2 cellular contexts compared by ENCODE assay signal in genomic region chr11:13525257-13525656, GRCh38.
TF ChIP-seq lines count a peak whose summit lies in the region.

No MANE protein-coding gene starts in this region.

TF ChIP-seq in HepG2, 621 proteins besides CTCF, POLR2A, EP300 and RAD21:
- TF ChIP-seq BCL3 (CRISPR knock-in tag; IDR thresholded peaks at IDR 0.05): no peak
- peak; percentile 29 to 60 for TF ChIP-seq MAFK (conservative IDR thresholded peaks at IDR 0.05 in 1 of 2, IDR thresholded peaks at IDR 0.05 in 1 of 2; ENCODE audit: low read length in 2 of 2)
- no peak for TF ChIP-seq ZBTB43 (CRISPR knock-in tag; conservative IDR thresholded peaks at IDR 0.05)
- TF ChIP-seq ZSCAN5A (CRISPR knock-in tag; IDR thresholded peaks at IDR 0.05; ENCODE audit: borderline replicate concordance): no peak
- no peak for TF ChIP-seq HES4 (CRISPR knock-in tag; IDR thresholded peaks at IDR 0.05; ENCODE audit: borderline replicate concordance)
- 0 out of 2 replicates have a peak, but pooled peaks have one; percentile 16 for TF ChIP-seq MAFF (IDR thresholded peaks at IDR 0.05; ENCODE audit: low read depth, low read length)
- no peak for TF ChIP-seq ATF7 (IDR thresholded peaks at IDR 0.05)
- no peak for TF ChIP-seq ATF7 (CRISPR knock-in tag; IDR thresholded peaks at IDR 0.05)
- TF ChIP-seq ZNF781 (CRISPR knock-in tag; IDR thresholded peaks at IDR 0.05; ENCODE audit: borderline replicate concordance, not compliant biosample characterization): no peak

TF ChIP-seq in K562, 482 proteins besides CTCF, POLR2A, EP300 and RAD21 (continued from another document):
- no peak for TF ChIP-seq JUN (IDR thresholded peaks at IDR 0.05; ENCODE audit: borderline replicate concordance, low read depth, low read length)
- no peak for TF ChIP-seq JUN (CRISPR knock-in tag; IDR thresholded peaks at IDR 0.05; ENCODE audit: borderline replicate concordance)
- TF ChIP-seq ZNF23 (CRISPR knock-in tag; IDR thresholded peaks at IDR 0.05): no peak
- TF ChIP-seq ZNF316 (IDR thresholded peaks at IDR 0.05): peak; percentile 76
- no peak for TF ChIP-seq NCOA2 (IDR thresholded peaks at IDR 0.05; ENCODE audit: partially characterized antibody in 2 of 2)
- TF ChIP-seq SPI1 (IDR thresholded peaks at IDR 0.05; ENCODE audit: borderline replicate concordance, low read depth, low read length): no peak
- TF ChIP-seq C11orf30 (IDR thresholded peaks at IDR 0.05; ENCODE audit: low read depth): peak; percentile 30; the same call in 1 of the 2 replicates
- no peak for TF ChIP-seq TAF1 (IDR thresholded peaks at IDR 0.05; ENCODE audit: control insufficient read depth, extremely low read depth, insufficient read depth, low read length, severe bottlenecking)
TF ChIP-seq in K562: peak in this region for 2.
